25 cellular contexts compared by ENCODE assay signal in the genomic region with DNA sequence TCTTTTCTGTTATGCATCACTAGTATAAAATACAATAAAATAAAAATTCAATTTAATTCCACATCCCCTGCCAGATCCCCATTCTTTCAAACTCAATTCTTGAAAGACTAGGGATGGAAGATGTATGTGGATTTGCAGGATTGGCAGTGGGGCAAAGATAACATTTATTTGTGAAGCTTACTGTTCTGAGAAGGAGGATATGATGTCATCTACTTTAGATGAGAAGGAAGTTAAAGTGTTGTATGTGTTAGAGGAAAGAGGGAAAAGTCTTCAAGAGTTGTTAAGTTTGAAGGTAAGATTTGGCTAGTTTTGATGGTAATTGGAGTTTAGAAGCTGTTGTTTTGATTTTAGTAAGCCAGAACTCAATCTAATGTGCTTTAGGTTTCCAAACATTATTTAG.
"Had no signal": no experiment of that assay in that cellular context is flagged by ENCODE, and none has a peak within 500 bp of the region (broad histone marks: within the 10 kb centered on the region; RNA-seq: fewer than 3 reads in every experiment).

No MANE protein-coding gene starts in this region.

- H3K36me3 ChIP-seq: heart left ventricle, neural progenitor cell, pancreas, suprapubic skin, thyroid gland had no signal

- H3K9me3 ChIP-seq: pancreas, suprapubic skin, thyroid gland had no signal

- H3K4me2 ChIP-seq: neural progenitor cell, smooth muscle cell had no signal

- ATAC-seq: heart left ventricle; left lobe of liver; mucosa of descending colon; naive thymus-derived CD8-positive, alpha-beta T cell; pancreas; right cardiac atrium; stimulated activated effector memory CD8-positive, alpha-beta T cell treated with anti-CD3 and anti-CD28 coated beads, Interleukin-12 subunit alpha, Interleukin-12 subunit beta, amount 100 ng/mL, for 72 hours; stimulated activated naive CD8-positive, alpha-beta T cell treated with anti-CD3 and anti-CD28 coated beads, Interleukin-15, Interleukin-2, amounts not matched to agents 100 U/mL and 50 U/mL, for 24 hours had no signal

- DNase-seq: effector CD4-positive, alpha-beta T cell; endodermal cell; heart left ventricle; hippocampal formation; kidney glomerular epithelial cell; mucosa of descending colon; naive thymus-derived CD8-positive, alpha-beta T cell; occipital lobe; pancreas; right cardiac atrium; stimulated activated CD4-positive, alpha-beta T cell treated with anti-CD3 and anti-CD28 coated beads, Interleukin-2, amount 100 ng/mL, for 48 hours; stimulated activated CD8-positive, alpha-beta memory T cell treated with anti-CD3 and anti-CD28 coated beads, Interleukin-4, amount 100 ng/mL, for 48 hours; stimulated activated naive CD8-positive, alpha-beta T cell treated with anti-CD3 and anti-CD28 coated beads, Interleukin-15, Interleukin-2, amounts not matched to agents 100 U/mL and 50 U/mL, for 24 hours; thyroid gland had no signal

- H3K27ac ChIP-seq: coronary artery, heart left ventricle, neural progenitor cell, pancreas, suprapubic skin, thyroid gland had no signal

- H3K9ac ChIP-seq: neural progenitor cell had no signal

- H3K4me3 ChIP-seq: coronary artery, heart left ventricle, mucosa of descending colon, neural progenitor cell, pancreas, smooth muscle cell, suprapubic skin, thyroid gland had no signal

- H3K4me1 Mint-ChIP-seq: endodermal cell; naive thymus-derived CD8-positive, alpha-beta T cell; neural progenitor cell; stimulated activated effector memory CD8-positive, alpha-beta T cell treated with anti-CD3 and anti-CD28 coated beads, Interleukin-12 subunit alpha, Interleukin-12 subunit beta, amount 100 ng/mL, for 72 hours had no signal

- H3K27ac Mint-ChIP-seq: endodermal cell; naive thymus-derived CD8-positive, alpha-beta T cell; neural progenitor cell; progenitor cell of endocrine pancreas; stimulated activated effector memory CD8-positive, alpha-beta T cell treated with anti-CD3 and anti-CD28 coated beads, Interleukin-12 subunit alpha, Interleukin-12 subunit beta, amount 100 ng/mL, for 72 hours; type B pancreatic cell had no signal

- H3K36me3 Mint-ChIP-seq: neural progenitor cell; stimulated activated effector memory CD8-positive, alpha-beta T cell treated with anti-CD3 and anti-CD28 coated beads, Interleukin-12 subunit alpha, Interleukin-12 subunit beta, amount 100 ng/mL, for 72 hours had no signal

- FAIRE-seq: frontal cortex, islet of Langerhans, pancreas, urothelium cell line had no signal

- H3K27me3 Mint-ChIP-seq: progenitor cell of endocrine pancreas, type B pancreatic cell had no signal

- H2AFZ ChIP-seq: neural progenitor cell had no signal

- H3K4me3 Mint-ChIP-seq: endodermal cell; naive thymus-derived CD8-positive, alpha-beta T cell; neural progenitor cell; stimulated activated effector memory CD8-positive, alpha-beta T cell treated with anti-CD3 and anti-CD28 coated beads, Interleukin-12 subunit alpha, Interleukin-12 subunit beta, amount 100 ng/mL, for 72 hours; type B pancreatic cell had no signal

- H3K4me1 ChIP-seq: heart left ventricle, neural progenitor cell, pancreas, suprapubic skin, thyroid gland had no signal

- H3K27me3 ChIP-seq: heart left ventricle, neural progenitor cell, pancreas, suprapubic skin, thyroid gland had no signal
